Comparison of ENCODE assay signal across 15 cellular contexts in genomic region chr7:131189488-131189887, GRCh38.
DNase-seq lines count a peak whose midpoint lies in the region; FAIRE-seq and TF ChIP-seq lines count a peak whose summit lies in the region.
"Had no signal": no experiment of that assay in that cellular context is flagged by ENCODE, and none has a peak within 500 bp of the region (broad histone marks: within the 10 kb centered on the region; RNA-seq: fewer than 3 reads in every experiment).

No MANE protein-coding gene starts in this region.

- H4K5ac ChIP-seq in H1 (ENCODE audit: insufficient read length, low read depth, low read length): no peak overlapping the region

- H3K9me3 Mint-ChIP-seq in activated CD4-positive, alpha-beta memory T cell treated with anti-CD3 and anti-CD28 coated beads, Interleukin-2, amount 10 ng/mL, durations not matched to agents 7 days and 5 days: peaks cover 3% of the 10 kb centered on the region
- H3K9me3 Mint-ChIP-seq: mesothelial cell of epicardium had no signal

- H3K9ac ChIP-seq in H1 (replicated peaks in 1 of 4; ENCODE audit: extremely low read depth in 1 of 4, low read depth in 3 of 4, low read length in 3 of 4): no peak overlapping the region

- POLR2A ChIA-PET in activated CD4-positive, alpha-beta memory T cell treated with anti-CD3 and anti-CD28 coated beads, Interleukin-2, amount 10 ng/mL, durations not matched to agents 7 days and 5 days (lab: Charles Lee): interaction anchor here (0.8 to 10.4 kb wide), 8 partner anchors 12 to 242 kb away, joined by 3 to 247 read pairs (median 12); partner anchors contain the start of gene MKLN1
- POLR2A ChIA-PET in H1 (lab: Charles Lee; ENCODE audit: partially characterized antibody): interaction anchor here (0.9 to 2.9 kb wide), 4 partner anchors 20 to 138 kb away, joined by 3 to 8 read pairs (median 3); partner anchors contain the start of gene MKLN1

- TF ChIP-seq EP300 in H1 (IDR thresholded peaks at IDR 0.05; ENCODE audit: borderline replicate concordance in 1 of 2, low read depth in 2 of 2, low read length in 2 of 2) (no peak), transverse colon (IDR thresholded peaks at IDR 0.05; ENCODE audit: low read depth) (no peak)

- CTCF ChIA-PET in activated CD4-positive, alpha-beta memory T cell treated with anti-CD3 and anti-CD28 coated beads, Interleukin-2, amount 10 ng/mL, durations not matched to agents 7 days and 5 days (lab: Charles Lee): interaction anchor here (1.5 to 3.5 kb wide), 5 partner anchors 11 to 120 kb away, joined by 4 to 23 read pairs (median 7); no protein-coding TSS in a partner anchor
- CTCF ChIA-PET in H1 (lab: Charles Lee; ENCODE audit: partially characterized antibody): interaction anchor here (0.9 to 1.9 kb wide), 4 partner anchors 9 to 182 kb away, joined by 3 to 4 read pairs (median 3); no protein-coding TSS in a partner anchor

- H3K4ac ChIP-seq in H1 (replicated peaks; ENCODE audit: insufficient read length, low read depth, low read length): peak overlapping the region; percentile 19

- H3K4me2 ChIP-seq in H1 (ENCODE audit: insufficient read depth in 1 of 2, low read depth in 2 of 2, low read length in 2 of 2): peak overlapping the region in 1 of 2 experiments; percentile 22; a peak in 1 of 4 replicates

- H3K36me3 ChIP-seq in H1 (ENCODE audit: control insufficient read depth in 2 of 4, insufficient read depth in 4 of 4, low read length in 3 of 4) (no peaks in the 10 kb centered on the region), transverse colon (no peaks in the 10 kb centered on the region)
- H3K36me3 ChIP-seq: BE2C, SJCRH30, upper lobe of left lung had no signal

- H2BK12ac ChIP-seq in H1 (ENCODE audit: low read depth, low read length): peak overlapping the region; percentile 71

- H3K4me1 Mint-ChIP-seq in activated CD4-positive, alpha-beta memory T cell treated with anti-CD3 and anti-CD28 coated beads, Interleukin-2, amount 10 ng/mL, durations not matched to agents 7 days and 5 days: peaks cover 55% of the 10 kb centered on the region
- H3K4me1 Mint-ChIP-seq: mesothelial cell of epicardium had no signal

- no peak overlapping the region for H3K14ac ChIP-seq in H1 (ENCODE audit: insufficient read length)

- DNase-seq in stimulated activated CD4-positive, alpha-beta T cell treated with anti-CD3 and anti-CD28 coated beads, Interleukin-4, amount 100 ng/mL, for 24 hours: peak; percentile 37
- DNase-seq in stimulated activated CD4-positive, alpha-beta T cell treated with anti-CD3 and anti-CD28 coated beads, Interleukin-2, amount 100 ng/mL, for 48 hours: no peak
- DNase-seq in activated CD4-positive, alpha-beta memory T cell treated with anti-CD3 and anti-CD28 coated beads, Interleukin-2, amount 10 ng/mL, durations not matched to agents 7 days and 5 days: no peak
- DNase-seq in H1 (ENCODE audit: low read depth in 1 of 2, low spot score in 2 of 2) (no peak), NAMALWA (ENCODE audit: low spot score) (no peak), COR-L47 (lab: John Stamatoyannopoulos, UW) (no peak), NCI-H128 (lab: John Stamatoyannopoulos, UW; ENCODE audit: unreplicated experiment) (no peak), transverse colon (no peak)
- DNase-seq: BE2C, glutamatergic neuron, SJCRH30, small intestine, upper lobe of left lung had no signal

- H3K23ac ChIP-seq in H1 (ENCODE audit: insufficient read length): no peak overlapping the region

- peak overlapping the region; percentile 93 for H3K27ac Mint-ChIP-seq in activated CD4-positive, alpha-beta memory T cell treated with anti-CD3 and anti-CD28 coated beads, Interleukin-2, amount 10 ng/mL, durations not matched to agents 7 days and 5 days
- H3K27ac Mint-ChIP-seq: mesothelial cell of epicardium had no signal

- H4K8ac ChIP-seq in H1 (ENCODE audit: extremely low read depth, insufficient read depth, low read length): no peak overlapping the region

- no peak for TF ChIP-seq POLR2A in H1 (IDR thresholded peaks at IDR 0.05; ENCODE audit: control extremely low read depth in 1 of 2, low read depth in 2 of 2, low read length in 2 of 2)
- no peak for TF ChIP-seq POLR2A in transverse colon (IDR thresholded peaks at IDR 0.05)

- H3K23me2 ChIP-seq in H1 (ENCODE audit: low read depth, low read length): no peaks in the 10 kb centered on the region

- H3K9me3 ChIP-seq in H1 (ENCODE audit: insufficient read depth in 2 of 2, low read depth in 1 of 2, low read length in 1 of 2) (no peaks in the 10 kb centered on the region), transverse colon (no peaks in the 10 kb centered on the region)
- H3K9me3 ChIP-seq: BE2C, SJCRH30, upper lobe of left lung had no signal

- H3K27ac ChIP-seq in H1 (ENCODE audit: low read depth, low read length): no peak overlapping the region; the same call in 1 of the 2 replicates
- H3K27ac ChIP-seq in transverse colon: no peak overlapping the region
- H3K27ac ChIP-seq: SJCRH30 had no signal

- H3K27me3 Mint-ChIP-seq in activated CD4-positive, alpha-beta memory T cell treated with anti-CD3 and anti-CD28 coated beads, Interleukin-2, amount 10 ng/mL, durations not matched to agents 7 days and 5 days: no peaks in the 10 kb centered on the region

- TF ChIP-seq CTCF in H1 (IDR thresholded peaks at IDR 0.05; ENCODE audit: control extremely low read depth in 1 of 3, insufficient read depth in 1 of 3, low read depth in 1 of 3, low read length in 3 of 3) (no peak), transverse colon (IDR thresholded peaks at IDR 0.05) (no peak)

- H4K91ac ChIP-seq in H1 (replicated peaks; ENCODE audit: insufficient read length, low read length): peak overlapping the region; percentile 59

- H2AFZ ChIP-seq in H1 (ENCODE audit: low read length): no peak overlapping the region

- H3K79me2 ChIP-seq in H1 (ENCODE audit: control insufficient read depth in 1 of 2, insufficient read depth in 2 of 2, low read length in 2 of 2): no peaks in the 10 kb centered on the region

- no peaks in the 10 kb centered on the region for H3K79me1 ChIP-seq in H1 (ENCODE audit: low read depth, low read length)

- H3K27me3 ChIP-seq in H1 (replicated peaks in 1 of 4; ENCODE audit: control insufficient read depth in 3 of 4, extremely low read depth in 1 of 4, insufficient read depth in 3 of 4, low read length in 3 of 4): no peaks in the 10 kb centered on the region
- no peaks in the 10 kb centered on the region for H3K27me3 ChIP-seq in transverse colon
- H3K27me3 ChIP-seq: BE2C, SJCRH30, upper lobe of left lung had no signal

- 0 out of 2 replicates have a peak overlapping the region, but pooled peaks have one; percentile 21 for H2BK15ac ChIP-seq in H1 (ENCODE audit: low read length)

- no peak overlapping the region for H2AK5ac ChIP-seq in H1 (ENCODE audit: low read depth, low read length)

- H3K56ac ChIP-seq in H1 (replicated peaks; ENCODE audit: insufficient read length, low read depth, low read length): no peak overlapping the region

- H3K18ac ChIP-seq in H1 (ENCODE audit: extremely low read depth, low read length): 0 out of 2 replicates have a peak overlapping the region, but pooled peaks have one; percentile 61

- H2BK120ac ChIP-seq in H1 (replicated peaks; ENCODE audit: low read depth, low read length): peak overlapping the region; percentile 78

- FAIRE-seq in H1 (lab: Jason Lieb, UNC): no peak
- FAIRE-seq: endothelial cell of umbilical vein, small intestine had no signal

- H4K20me1 ChIP-seq in H1 (replicated peaks in 1 of 2; ENCODE audit: control insufficient read depth in 1 of 2, insufficient read depth in 2 of 2, low read length in 2 of 2): no peaks in the 10 kb centered on the region

- H3K4me3 ChIP-seq in H1 (ENCODE audit: extremely low read depth in 1 of 4, insufficient read depth in 2 of 4, low read depth in 3 of 4, low read length in 4 of 4) (peak overlapping the region in 1 of 4 experiments; percentile 19; a peak in 1 of 8 replicates), transverse colon (no peak overlapping the region)
- H3K4me3 ChIP-seq: SJCRH30, upper lobe of left lung had no signal

- 88% methylated on average over 5 of the region's 5 CpGs; no CpG with 5 or more reads in 1 of the 2 experiments for WGBS in H1 (ENCODE audit: extremely low coverage in 1 of 2, insufficient coverage in 1 of 2, insufficient read length in 1 of 2, insufficient replicate concordance in 2 of 2, low coverage in 1 of 2, low lambda C conversion rate in 2 of 2, missing lambda C conversion rate in 1 of 2), 2 experiments
- WGBS in transverse colon (ENCODE audit: low coverage in 1 of 2), 2 donors: 78 to 83% methylated on average over 3 to 5 of the region's 5 CpGs

- intact Hi-C loops in transverse colon (cut with DNase I; ENCODE audit: low total_unique reads): no loop called here

- in situ Hi-C loops in transverse colon (cut with MboI; ENCODE audit: low pct_ligation_motif_present in 1 of 4, low pct_unique_long_range_greater_than_20kb in 1 of 4, low sequenced_read_pairs in 3 of 4): no loop called here

- peak overlapping the region; percentile 82; the same call in 1 of the 2 replicates for H2BK5ac ChIP-seq in H1 (ENCODE audit: low read depth, low read length)

- H3K36me3 Mint-ChIP-seq in activated CD4-positive, alpha-beta memory T cell treated with anti-CD3 and anti-CD28 coated beads, Interleukin-2, amount 10 ng/mL, durations not matched to agents 7 days and 5 days (ENCODE audit: low read depth): peaks cover 13% of the 10 kb centered on the region
- H3K36me3 Mint-ChIP-seq: mesothelial cell of epicardium had no signal

- no peak overlapping the region for H3K4me3 Mint-ChIP-seq in activated CD4-positive, alpha-beta memory T cell treated with anti-CD3 and anti-CD28 coated beads, Interleukin-2, amount 10 ng/mL, durations not matched to agents 7 days and 5 days
- H3K4me3 Mint-ChIP-seq: mesothelial cell of epicardium had no signal

- H3K4me1 ChIP-seq in H1 (replicated peaks in 1 of 4; ENCODE audit: control insufficient read depth in 3 of 4, insufficient read depth in 4 of 4, low read length in 3 of 4) (peaks cover 9 to 20% (median 14%) of the 10 kb centered on the region in 4 experiments; a peak in 6 of 7 replicates), transverse colon (peaks cover 0 to 6% (median 0%) of the 10 kb centered on the region in 4 donors)

- peak overlapping the region; percentile 82; the same call in 1 of the 2 replicates for H2BK20ac ChIP-seq in H1 (ENCODE audit: low read length)

- TF ChIP-seq RAD21 in H1 (IDR thresholded peaks at IDR 0.05 in 1 of 2, conservative IDR thresholded peaks at IDR 0.05 in 1 of 2; ENCODE audit: low read depth in 2 of 2, low read length in 2 of 2): no peak

TF ChIP-seq in H1, 55 proteins besides CTCF, POLR2A, EP300 and RAD21 (continues in another document):
- TF ChIP-seq NRF1 (IDR thresholded peaks at IDR 0.05; ENCODE audit: low read depth, low read length): no peak
- no peak for TF ChIP-seq JUND (IDR thresholded peaks at IDR 0.05; ENCODE audit: low read length)
- no peak for TF ChIP-seq HDAC6 (IDR thresholded peaks at IDR 0.05; ENCODE audit: low read depth, low read length)
- TF ChIP-seq E2F6 (IDR thresholded peaks at IDR 0.05): no peak
- no peak for TF ChIP-seq YY1 (IDR thresholded peaks at IDR 0.05; ENCODE audit: low read depth, low read length)
